ENCODE assay signal across 19 cellular contexts in the genomic region with DNA sequence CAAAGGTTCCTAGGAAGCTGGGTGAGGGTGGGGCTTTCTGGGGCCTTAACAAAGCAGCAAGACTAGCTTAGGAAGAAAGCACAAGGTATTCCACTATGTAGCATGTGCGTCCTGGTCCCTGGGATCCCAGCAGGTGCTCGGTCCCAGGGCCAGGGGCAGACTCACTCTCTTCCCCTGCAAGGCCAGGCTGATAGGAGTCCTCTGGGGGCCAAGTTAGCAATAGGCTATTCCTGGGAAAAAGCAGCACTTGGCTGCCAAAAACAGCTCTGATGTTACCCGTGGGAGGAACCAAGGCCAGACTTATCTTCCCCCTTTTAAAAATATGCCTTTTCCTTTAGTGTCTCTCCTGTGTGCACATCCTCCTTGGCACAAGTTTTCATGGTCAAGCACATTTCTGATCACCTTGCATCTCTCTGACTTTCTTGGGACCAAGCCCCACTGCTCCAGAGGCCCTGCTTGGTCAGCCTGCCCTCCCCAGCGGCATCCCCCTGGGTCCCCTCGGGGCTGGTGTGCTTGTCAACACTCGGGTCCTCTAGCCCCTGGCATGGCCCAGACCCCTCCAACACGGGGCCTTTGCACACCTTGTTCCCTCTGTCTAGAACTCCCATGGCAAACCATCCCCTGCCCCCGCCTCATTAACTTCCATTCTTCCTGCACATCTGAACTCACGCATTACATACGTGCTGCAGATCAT. TPM values are rescaled to one million over a fixed set of nuclear protein-coding genes. Genes with fewer than 3 reads are reported as not detected.
DNase-seq lines count a peak whose midpoint lies in the region; ATAC-seq, FAIRE-seq and TF ChIP-seq lines count a peak whose summit lies in the region.
"Had no signal": no experiment of that assay in that cellular context is flagged by ENCODE, and none has a peak within 500 bp of the region (broad histone marks: within the 10 kb centered on the region; RNA-seq: fewer than 3 reads in every experiment).

No MANE protein-coding gene starts in this region.

- H3K27me3 Mint-ChIP-seq in T-helper 17 cell, result no peaks in the 10 kb centered on the region

- H3K27ac ChIP-seq in pancreas (no peak overlapping the region), uterus (no peak overlapping the region)

- H3K27me3 ChIP-seq in pancreas (no peaks in the 10 kb centered on the region), uterus (no peaks in the 10 kb centered on the region)

- DNase-seq in Right ventricle myocardium inferior (ENCODE audit: missing footprints), result peak; percentile 46
- no peak for DNase-seq in Right ventricle myocardium superior
- no peak for DNase-seq in T-helper 17 cell
- no peak for DNase-seq in left ventricle myocardium superior
- DNase-seq in pancreas, result no peak
- DNase-seq in uterus, result no peak
- DNase-seq in NCI-H1694 treated with DMSO at 0.1 percent for 48 hours (lab: John Stamatoyannopoulos, UW), result no peak
- DNase-seq: Calu3; CD8-positive, alpha-beta T cell; HFFc6; KG1; MV-4-11; NCI-H187; NCI-H2107; NCI-H524; NCI-H82; SIG-M5 had no signal

- H3K4me3 Mint-ChIP-seq in T-helper 17 cell, result no peak overlapping the region
- H3K4me3 Mint-ChIP-seq: CD8-positive, alpha-beta T cell had no signal

- ATAC-seq in Right ventricle myocardium inferior (peak; percentile 23), Right ventricle myocardium superior (ENCODE audit: poor library complexity) (no peak), T-helper 17 cell (no peak), left ventricle myocardium superior (peak; percentile 19), pancreas (peak; percentile 55 to 92 (median 78)), GM18861 (IDR thresholded peaks at IDR 0.05; ENCODE audit: unreplicated experiment) (no peak)
- ATAC-seq: CD8-positive, alpha-beta T cell; GM12878 had no signal

- TF ChIP-seq CTCF in pancreas (IDR thresholded peaks at IDR 0.05), result no peak
- TF ChIP-seq CTCF in uterus (IDR thresholded peaks at IDR 0.05), result no peak

- peaks cover 0 to 9% (median 8%) of the 10 kb centered on the region in 3 donors for H3K4me1 ChIP-seq in pancreas
- H3K4me1 ChIP-seq in uterus, result no peaks in the 10 kb centered on the region

- WGBS in pancreas, 2 donors, result 72 to 73% methylated on average over 10 of the region's 10 CpGs

- no peaks in the 10 kb centered on the region for H3K36me3 Mint-ChIP-seq in T-helper 17 cell (ENCODE audit: low read depth)

- no peaks in the 10 kb centered on the region for H3K36me3 ChIP-seq in pancreas
- no peaks in the 10 kb centered on the region for H3K36me3 ChIP-seq in uterus

- H3K27ac Mint-ChIP-seq in T-helper 17 cell, result peak overlapping the region; percentile 43
- H3K27ac Mint-ChIP-seq: CD8-positive, alpha-beta T cell had no signal

- no peak overlapping the region for H3K4me3 ChIP-seq in pancreas
- H3K4me3 ChIP-seq in uterus, result no peak overlapping the region
- H3K4me3 ChIP-seq: GM12878 had no signal

- H3K4me1 Mint-ChIP-seq in T-helper 17 cell, result peaks cover 13% of the 10 kb centered on the region

- FAIRE-seq in pancreas (lab: Jason Lieb, UNC), result no peak
- FAIRE-seq: GM12878 had no signal

- TF ChIP-seq POLR2A in uterus (IDR thresholded peaks at IDR 0.05), result no peak

- intact Hi-C loops in Right ventricle myocardium inferior (cut with DNase I), result no loop called here
- intact Hi-C loops in Right ventricle myocardium superior (cut with DNase I), result no loop called here
- intact Hi-C loops in left ventricle myocardium superior (cut with micrococcal nuclease), result no loop called here
- intact Hi-C loops in pancreas (cut with DNase I), result no loop called here
- intact Hi-C loops in uterus (cut with DNase I; ENCODE audit: low total_unique reads), result no loop called here

- no peaks in the 10 kb centered on the region for H3K9me3 ChIP-seq in T-helper 17 cell (ENCODE audit: control insufficient read depth, low read length, poor library complexity, severe bottlenecking)
- no peaks in the 10 kb centered on the region for H3K9me3 ChIP-seq in pancreas
- H3K9me3 ChIP-seq in uterus, result no peaks in the 10 kb centered on the region

RNA-seq across cellular contexts. Expression of a gene that starts 22.0 kb away (rescaled TPM):
- total RNA-seq in Right ventricle myocardium inferior, result 58.2 TPM
- total RNA-seq in Right ventricle myocardium superior, result 54.0 TPM
- total RNA-seq in T-helper 17 cell, result 10 to 100 TPM; 30.1 to 46.4 TPM
- 54.0 TPM for total RNA-seq in left ventricle myocardium superior
- total RNA-seq in pancreas, result 10 to 100 TPM in 5 of 6 donors, 1 to 10 TPM in 1; 9.2 to 18.3 (median 11.3) TPM
- polyA plus RNA-seq in pancreas, result 10 to 100 TPM; 25.6 to 29.4 TPM
- total RNA-seq in uterus, result 10 to 100 TPM in 3 of 4 donors, 1 to 10 TPM in 1; 7.4 to 67.3 (median 32.8) TPM

RNA-seq across cellular contexts. Expression of a gene that starts 22.4 kb away (rescaled TPM):
- total RNA-seq in Right ventricle myocardium inferior (86.6 TPM), Right ventricle myocardium superior (71.3 TPM), T-helper 17 cell (10 to 100 TPM; 33.7 to 42.1 TPM), left ventricle myocardium superior (85.2 TPM), pancreas (10 to 100 TPM; 45.4 to 72.7 (median 57.6) TPM), uterus (10 to 100 TPM; 23.1 to 97.1 (median 52.1) TPM)
- 10 to 100 TPM; 23.0 to 36.5 TPM for polyA plus RNA-seq in pancreas

Comparison
In these comparisons a context has a peak if more than half of its experiments do, and no peak if none do; other contexts are left out.
1. ATAC-seq: peak in Right ventricle myocardium inferior (single experiment), left ventricle myocardium superior (single experiment) and pancreas (4 of 4); none in Right ventricle myocardium superior (single experiment), T-helper 17 cell (single experiment) and GM18861 (single experiment).